ENCODE assay signal across 12 cellular contexts in the genomic region with DNA sequence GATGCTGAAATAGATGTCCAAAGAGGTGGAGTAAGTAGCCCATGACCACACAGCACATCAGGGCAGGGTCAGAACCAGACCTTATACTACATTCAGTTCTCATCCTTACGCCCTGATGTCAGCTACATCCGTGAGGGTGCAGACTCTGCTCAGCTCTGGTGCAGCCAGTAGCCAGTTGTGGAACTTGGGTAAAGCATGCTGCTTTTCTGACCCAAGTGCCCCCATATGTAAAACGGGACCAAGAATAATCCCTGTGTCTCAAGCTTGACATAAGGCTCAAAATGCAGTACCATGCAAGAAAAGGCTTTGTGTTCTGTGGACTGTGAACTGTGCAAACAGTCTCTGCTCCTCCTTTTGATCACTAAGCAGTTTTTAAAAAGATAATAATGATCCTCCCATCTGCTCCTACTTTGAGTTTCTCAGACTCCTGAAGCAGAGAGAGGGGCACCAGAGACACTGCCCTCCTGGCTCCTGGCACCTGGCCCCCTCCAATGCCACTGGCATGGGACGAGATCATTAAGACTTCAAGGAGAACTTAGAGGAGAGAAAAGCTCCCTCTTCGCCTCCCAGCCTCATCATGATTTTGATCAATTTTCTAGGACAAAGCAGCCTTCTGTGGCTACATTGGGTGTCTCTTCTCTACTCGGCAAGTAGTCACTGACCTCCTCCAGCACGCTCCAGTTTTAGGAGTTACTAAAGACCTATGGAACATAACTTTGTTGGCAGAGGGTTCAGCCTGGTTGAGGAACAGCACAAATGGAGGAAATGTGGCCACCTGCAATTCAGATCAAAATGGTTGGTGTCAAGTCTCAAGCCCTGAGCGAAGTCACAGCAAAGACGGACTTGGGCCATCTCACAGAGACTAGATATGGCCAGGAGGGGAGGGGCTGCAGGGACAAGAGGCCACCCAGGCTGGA. TPM values are rescaled to one million over a fixed set of nuclear protein-coding genes. Genes with fewer than 3 reads are reported as not detected.
DNase-seq lines count a peak whose midpoint lies in the region; ATAC-seq, FAIRE-seq and TF ChIP-seq lines count a peak whose summit lies in the region.
"Had no signal": no experiment of that assay in that cellular context is flagged by ENCODE, and none has a peak within 500 bp of the region (broad histone marks: within the 10 kb centered on the region; RNA-seq: fewer than 3 reads in every experiment).

No MANE protein-coding gene starts in this region.

- TF ChIP-seq CTCF in BE2C (IDR thresholded peaks at IDR 0.05; ENCODE audit: low read depth, low read length), result no peak

- peaks cover 15% of the 10 kb centered on the region for H3K36me3 Mint-ChIP-seq in CD4-positive, CD25-positive, alpha-beta regulatory T cell
- H3K36me3 Mint-ChIP-seq in activated T-helper 2 cell treated with anti-CD3 and anti-CD28 coated beads, Interferon-gamma antibody, Interleukin-2, Interleukin-4, amounts not matched to agents 10 μg/mL and 5 μg/mL and 100 μg/mL, durations not matched to agents 14 hours and 24 hours and 36 hours (ENCODE audit: low read depth), result peaks cover 19% of the 10 kb centered on the region

- peaks cover 27 to 100% (median 80%) of the 10 kb centered on the region in 4 donors for H3K4me1 Mint-ChIP-seq in CD4-positive, CD25-positive, alpha-beta regulatory T cell
- H3K4me1 Mint-ChIP-seq in activated T-helper 2 cell treated with anti-CD3 and anti-CD28 coated beads, Interferon-gamma antibody, Interleukin-2, Interleukin-4, amounts not matched to agents 10 μg/mL and 5 μg/mL and 100 μg/mL, durations not matched to agents 14 hours and 24 hours and 36 hours (ENCODE audit: low read depth), result peaks cover 81% of the 10 kb centered on the region

- H3K4me1 ChIP-seq in CD4-positive, CD25-positive, alpha-beta regulatory T cell (ENCODE audit: control insufficient read depth, insufficient read depth, low read length, poor library complexity, severe bottlenecking), result peaks cover 100% of the 10 kb centered on the region
- H3K4me1 ChIP-seq in mucosa of rectum (ENCODE audit: control insufficient read depth in 2 of 2, insufficient read depth in 2 of 2, low read length in 2 of 2) (peaks cover 11 to 27% of the 10 kb centered on the region in 2 donors), BE2C (no peaks in the 10 kb centered on the region)

- peak overlapping the region; percentile 93 to 99 (median 95) for H3K27ac Mint-ChIP-seq in CD4-positive, CD25-positive, alpha-beta regulatory T cell
- peak overlapping the region; percentile 69 for H3K27ac Mint-ChIP-seq in activated T-helper 2 cell treated with anti-CD3 and anti-CD28 coated beads, Interferon-gamma antibody, Interleukin-2, Interleukin-4, amounts not matched to agents 10 μg/mL and 5 μg/mL and 100 μg/mL, durations not matched to agents 14 hours and 24 hours and 36 hours

- no peaks in the 10 kb centered on the region for H3K27me3 Mint-ChIP-seq in CD4-positive, CD25-positive, alpha-beta regulatory T cell
- H3K27me3 Mint-ChIP-seq in activated T-helper 2 cell treated with anti-CD3 and anti-CD28 coated beads, Interferon-gamma antibody, Interleukin-2, Interleukin-4, amounts not matched to agents 10 μg/mL and 5 μg/mL and 100 μg/mL, durations not matched to agents 14 hours and 24 hours and 36 hours (ENCODE audit: low read depth), result no peaks in the 10 kb centered on the region

- peak overlapping the region in 1 of 2 donors; percentile 50 for H3K9ac ChIP-seq in mucosa of rectum (ENCODE audit: low read depth in 1 of 2, low read length in 2 of 2)

- H3K9me3 Mint-ChIP-seq in CD4-positive, CD25-positive, alpha-beta regulatory T cell, result peaks cover 0 to 5% (median 2%) of the 10 kb centered on the region in 7 donors
- peaks cover 9% of the 10 kb centered on the region for H3K9me3 Mint-ChIP-seq in activated T-helper 2 cell treated with anti-CD3 and anti-CD28 coated beads, Interferon-gamma antibody, Interleukin-2, Interleukin-4, amounts not matched to agents 10 μg/mL and 5 μg/mL and 100 μg/mL, durations not matched to agents 14 hours and 24 hours and 36 hours

- no peaks in the 10 kb centered on the region for H3K9me3 ChIP-seq in CD4-positive, CD25-positive, alpha-beta regulatory T cell (ENCODE audit: control insufficient read depth in 2 of 2, low read length in 2 of 2)
- H3K9me3 ChIP-seq in mucosa of rectum (ENCODE audit: control insufficient read depth in 2 of 2, low read length in 2 of 2) (no peaks in the 10 kb centered on the region), BE2C (no peaks in the 10 kb centered on the region)

- no peak for FAIRE-seq in H54 (lab: Jason Lieb, UNC)

- no peak for DNase-seq in CD4-positive, CD25-positive, alpha-beta regulatory T cell
- no peak for DNase-seq in activated T-helper 2 cell treated with anti-CD3 and anti-CD28 coated beads, Interferon-gamma antibody, Interleukin-2, Interleukin-4, amounts not matched to agents 10 μg/mL and 5 μg/mL and 100 μg/mL, durations not matched to agents 14 hours and 24 hours and 36 hours (ENCODE audit: low spot score)
- DNase-seq in BE2C (no peak), iPS-NIHi11 (ENCODE audit: low spot score) (no peak), H54 (ENCODE audit: insufficient read length, low spot score) (no peak), cerebellum (ENCODE audit: low spot score) (no peak)
- DNase-seq: NCI-H1092 treated with DMSO at 0.1 percent for 48 hours, PC-3, retina had no signal

- H3K27me3 ChIP-seq in CD4-positive, CD25-positive, alpha-beta regulatory T cell (ENCODE audit: control insufficient read depth, insufficient read depth, low read length), result no peaks in the 10 kb centered on the region
- H3K27me3 ChIP-seq in mucosa of rectum (ENCODE audit: control insufficient read depth in 2 of 2, insufficient read depth in 2 of 2, low read length in 2 of 2), result no peaks in the 10 kb centered on the region
- peaks cover 12% of the 10 kb centered on the region for H3K27me3 ChIP-seq in BE2C

- H3K27ac ChIP-seq in CD4-positive, CD25-positive, alpha-beta regulatory T cell (ENCODE audit: insufficient read depth, low read length, poor library complexity, severe bottlenecking), result peak overlapping the region; percentile 84
- H3K27ac ChIP-seq in mucosa of rectum (ENCODE audit: low read depth in 2 of 2, low read length in 2 of 2), result peak overlapping the region; percentile 77 to 89

- TF ChIP-seq POLR2A in H54 (IDR thresholded peaks at IDR 0.05; ENCODE audit: low read depth, low read length), result no peak

- H3K36me3 ChIP-seq in CD4-positive, CD25-positive, alpha-beta regulatory T cell (ENCODE audit: control insufficient read depth, insufficient read depth, low read length), result no peaks in the 10 kb centered on the region
- H3K36me3 ChIP-seq in mucosa of rectum (ENCODE audit: control insufficient read depth in 2 of 2, insufficient read depth in 2 of 2, low read length in 2 of 2) (no peaks in the 10 kb centered on the region), BE2C (no peaks in the 10 kb centered on the region)

- ATAC-seq in CD4-positive, CD25-positive, alpha-beta regulatory T cell (ENCODE audit: low read depth in 2 of 2), result no peak
- peak; percentile 2 for ATAC-seq in GM21515 (IDR thresholded peaks at IDR 0.05; ENCODE audit: unreplicated experiment)
- ATAC-seq: HCT116, PC-3 had no signal

- H3K4me3 ChIP-seq in CD4-positive, CD25-positive, alpha-beta regulatory T cell (ENCODE audit: low read depth, low read length), result peak overlapping the region; percentile 13
- H3K4me3 ChIP-seq in mucosa of rectum (ENCODE audit: low read length in 2 of 2) (no peak overlapping the region), BE2C (ENCODE audit: low read depth, low read length) (no peak overlapping the region)

- intact Hi-C loops in activated T-helper 2 cell treated with anti-CD3 and anti-CD28 coated beads, Interferon-gamma antibody, Interleukin-2, Interleukin-4, amounts not matched to agents 10 μg/mL and 5 μg/mL and 100 μg/mL, durations not matched to agents 14 hours and 24 hours and 36 hours (cut with micrococcal nuclease), result no loop called here

- peak overlapping the region; percentile 26 to 82 (median 53) for H3K4me3 Mint-ChIP-seq in CD4-positive, CD25-positive, alpha-beta regulatory T cell
- H3K4me3 Mint-ChIP-seq in activated T-helper 2 cell treated with anti-CD3 and anti-CD28 coated beads, Interferon-gamma antibody, Interleukin-2, Interleukin-4, amounts not matched to agents 10 μg/mL and 5 μg/mL and 100 μg/mL, durations not matched to agents 14 hours and 24 hours and 36 hours (ENCODE audit: low read depth), result no peak overlapping the region

RNA-seq across cellular contexts. Expression of a gene that starts 23.9 kb away (rescaled TPM):
- total RNA-seq in CD4-positive, CD25-positive, alpha-beta regulatory T cell, result 661 TPM
- 100 to 1,000 TPM; 572 to 666 (median 631) TPM for polyA plus RNA-seq in CD4-positive, CD25-positive, alpha-beta regulatory T cell
- 144 and 147 TPM in 2 replicates for total RNA-seq in activated T-helper 2 cell treated with anti-CD3 and anti-CD28 coated beads, Interferon-gamma antibody, Interleukin-2, Interleukin-4, amounts not matched to agents 10 μg/mL and 5 μg/mL and 100 μg/mL, durations not matched to agents 14 hours and 24 hours and 36 hours
- polyA plus RNA-seq in BE2C (2012; ENCODE audit: insufficient read depth, insufficient read length, low read depth), result 0.32 TPM
- total RNA-seq in cerebellum, result 3.0 TPM
- total RNA-seq: PC-3 had no signal

Comparison
In these comparisons a context has a peak if more than half of its experiments do, and no peak if none do; other contexts are left out.
1. RNA of a gene that starts 23.9 kb away (total RNA-seq): 661 TPM in CD4-positive, CD25-positive, alpha-beta regulatory T cell (single experiment) and 144 to 147 TPM in activated T-helper 2 cell treated with anti-CD3 and anti-CD28 coated beads, Interferon-gamma antibody, Interleukin-2, Interleukin-4, amounts not matched to agents 10 μg/mL and 5 μg/mL and 100 μg/mL, durations not matched to agents 14 hours and 24 hours and 36 hours; 3.0 TPM in cerebellum (single experiment); every median in the first group is over 10 times any median in the second.